In the genomic region with DNA sequence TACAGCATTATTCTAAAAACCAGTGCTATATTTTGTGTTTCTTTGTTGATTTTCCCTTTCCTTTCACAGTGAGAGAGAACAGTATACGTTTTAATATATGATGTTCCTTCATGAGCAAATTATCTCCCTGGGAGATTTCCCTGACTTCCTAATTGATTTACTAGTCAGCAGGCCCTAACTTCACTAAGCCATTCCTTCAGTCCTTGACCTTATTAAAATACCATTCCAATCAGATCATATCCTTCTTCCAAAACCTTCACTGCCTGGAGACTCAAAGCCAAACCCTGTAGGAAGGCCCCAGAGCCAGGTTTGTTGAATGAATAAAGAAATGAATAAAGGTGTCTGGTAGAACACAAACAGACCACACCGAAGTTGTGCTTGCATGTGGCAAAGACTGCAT, we compare ENCODE assay signal across 28 cellular contexts. TPM values are rescaled to one million over a fixed set of nuclear protein-coding genes. Genes with fewer than 3 reads are reported as not detected.
DNase-seq lines count a peak whose midpoint lies in the region; ATAC-seq and TF ChIP-seq lines count a peak whose summit lies in the region.
"Had no signal": no experiment of that assay in that cellular context is flagged by ENCODE, and none has a peak within 500 bp of the region (broad histone marks: within the 10 kb centered on the region; RNA-seq: fewer than 3 reads in every experiment).

No MANE protein-coding gene starts in this region.

- in situ Hi-C loops in mammary epithelial cell (cut with MboI; ENCODE audit: low sequenced_read_pairs in 2 of 2), result no loop called here

- intact Hi-C loops in mammary epithelial cell (cut with micrococcal nuclease), result no loop called here
- intact Hi-C loops in MCF 10A (cut with micrococcal nuclease), result no loop called here

- H3K36me3 ChIP-seq in mammary epithelial cell (ENCODE audit: insufficient read depth, low read length), result no peaks in the 10 kb centered on the region
- H3K36me3 ChIP-seq: adrenal gland; BLaER1 treated with 17β-estradiol and CSF1 and Interleukin-3, amounts not matched to agents 10 nM and 100 nM; Peyer's patch; tibial artery had no signal

- no peaks in the 10 kb centered on the region for H3K9me3 ChIP-seq in mammary epithelial cell (replicated peaks; ENCODE audit: insufficient read depth, low read length)
- H3K9me3 ChIP-seq: adrenal gland, body of pancreas, Peyer's patch, tibial artery had no signal

- H3K27me3 ChIP-seq in mammary epithelial cell (ENCODE audit: insufficient read depth, low read length), result no peaks in the 10 kb centered on the region
- H3K27me3 ChIP-seq: adrenal gland, body of pancreas, dorsolateral prefrontal cortex, Peyer's patch, tibial artery had no signal

- H3K27ac Mint-ChIP-seq in MCF 10A (ENCODE audit: low read depth, unreplicated experiment), result no peak overlapping the region
- no peak overlapping the region for H3K27ac Mint-ChIP-seq in activated CD4-positive, alpha-beta memory T cell treated with anti-CD3 and anti-CD28 coated beads, Interleukin-2, amount 10 ng/mL, durations not matched to agents 7 days and 5 days
- H3K27ac Mint-ChIP-seq: activated CD4-positive, alpha-beta T cell treated with anti-CD3 and anti-CD28 coated beads, Interleukin-2, amount 10 ng/mL, durations not matched to agents 7 days and 5 days; natural killer cell had no signal

- ATAC-seq in activated CD4-positive, CD25-positive, alpha-beta regulatory T cell treated with anti-CD3 and anti-CD28 coated beads, Interleukin-2, amount 50 U/mL, for 24 hours, result no peak
- ATAC-seq in HG02759 (IDR thresholded peaks at IDR 0.05; ENCODE audit: unreplicated experiment) (no peak), HG02642 (IDR thresholded peaks at IDR 0.05; ENCODE audit: poor library complexity, unreplicated experiment) (no peak)
- ATAC-seq: activated T-cell treated with anti-CD3 and anti-CD28 coated beads, Interleukin-2, amount 50 U/mL, for 4 hours; body of pancreas; left ventricle myocardium superior; natural killer cell had no signal

- DNase-seq in mammary epithelial cell, result no peak
- no peak for DNase-seq in MCF 10A (ENCODE audit: unreplicated experiment)
- peak; percentile 43 for DNase-seq in HT1080 (ENCODE audit: low read depth)
- peak; percentile 12 to 64 for DNase-seq in foreskin fibroblast
- no peak for DNase-seq in activated CD4-positive, alpha-beta memory T cell treated with anti-CD3 and anti-CD28 coated beads, Interleukin-2, amount 10 ng/mL, durations not matched to agents 7 days and 5 days
- DNase-seq: ACHN; activated CD4-positive, alpha-beta T cell treated with anti-CD3 and anti-CD28 coated beads, Interleukin-2, amount 10 ng/mL, durations not matched to agents 7 days and 5 days; activated T-cell treated with anti-CD3 and anti-CD28 coated beads, Interleukin-2, amount 50 U/mL, for 4 hours; adrenal gland; body of pancreas; cerebellar nuclear complex; COR-L47; DMS79; dorsolateral prefrontal cortex; GOT3; left ventricle myocardium superior; MV-4-11; natural killer cell; NCI-H1436 treated with DMSO at 0.1 percent for 48 hours; NCI-H510A; Peyer's patch; SIG-M5; stimulated activated CD4-positive, alpha-beta T cell treated with anti-CD3 and anti-CD28 coated beads, Interleukin-2, amount 100 ng/mL, for 24 hours; tibial artery had no signal

- POLR2A ChIA-PET in MCF 10A (lab: Yijun Ruan, JAX), result no interaction called here
- POLR2A ChIA-PET in activated CD4-positive, alpha-beta memory T cell treated with anti-CD3 and anti-CD28 coated beads, Interleukin-2, amount 10 ng/mL, durations not matched to agents 7 days and 5 days (lab: Charles Lee), result interaction anchor here (1.5 kb wide), 1 partner anchor 7 kb away, joined by 3 read pairs; no protein-coding TSS in a partner anchor

- no peaks in the 10 kb centered on the region for H3K9me3 Mint-ChIP-seq in MCF 10A (ENCODE audit: unreplicated experiment)
- peaks cover 4% of the 10 kb centered on the region for H3K9me3 Mint-ChIP-seq in activated CD4-positive, alpha-beta memory T cell treated with anti-CD3 and anti-CD28 coated beads, Interleukin-2, amount 10 ng/mL, durations not matched to agents 7 days and 5 days
- H3K9me3 Mint-ChIP-seq: natural killer cell had no signal

- peaks cover 8% of the 10 kb centered on the region for H3K4me1 ChIP-seq in mammary epithelial cell (ENCODE audit: insufficient read depth, low read length)
- H3K4me1 ChIP-seq: body of pancreas, Peyer's patch had no signal

- dilution Hi-C loops in mammary epithelial cell (cut with HindIII; ENCODE audit: low sequenced_read_pairs), result no loop called here

- CTCF ChIA-PET in mammary epithelial cell (lab: Charles Lee; ENCODE audit: low non-redundant PET), result no interaction called here
- CTCF ChIA-PET in MCF 10A (lab: Yijun Ruan, JAX), result no interaction called here
- CTCF ChIA-PET in activated CD4-positive, alpha-beta memory T cell treated with anti-CD3 and anti-CD28 coated beads, Interleukin-2, amount 10 ng/mL, durations not matched to agents 7 days and 5 days (lab: Charles Lee), result no interaction called here

- H3K4me3 ChIP-seq in mammary epithelial cell (replicated peaks in 1 of 3; ENCODE audit: insufficient read depth in 1 of 3, low read depth in 2 of 3, low read length in 3 of 3) (no peak overlapping the region), foreskin fibroblast (ENCODE audit: low read depth in 1 of 2, low read length in 2 of 2) (no peak overlapping the region)
- H3K4me3 ChIP-seq: adrenal gland; BLaER1 treated with 17β-estradiol and CSF1 and Interleukin-3, amounts not matched to agents 10 nM and 100 nM; body of pancreas; dorsolateral prefrontal cortex; Peyer's patch; tibial artery had no signal

- H3K79me2 ChIP-seq in mammary epithelial cell (ENCODE audit: insufficient read depth, low read length), result no peaks in the 10 kb centered on the region

- no peaks in the 10 kb centered on the region for H3K27me3 Mint-ChIP-seq in MCF 10A (ENCODE audit: insufficient read depth, unreplicated experiment)
- no peaks in the 10 kb centered on the region for H3K27me3 Mint-ChIP-seq in activated CD4-positive, alpha-beta memory T cell treated with anti-CD3 and anti-CD28 coated beads, Interleukin-2, amount 10 ng/mL, durations not matched to agents 7 days and 5 days
- H3K27me3 Mint-ChIP-seq: activated CD4-positive, alpha-beta T cell treated with anti-CD3 and anti-CD28 coated beads, Interleukin-2, amount 10 ng/mL, durations not matched to agents 7 days and 5 days had no signal

- BruUV-seq in mammary epithelial cell (replicated peaks; lab: Mats Ljungman, UMichigan), result no TSS peak
- BruUV-seq in MCF 10A (replicated peaks; lab: Mats Ljungman, UMichigan), result no TSS peak

- H2AFZ ChIP-seq in mammary epithelial cell (ENCODE audit: low read depth, low read length), result peak overlapping the region; percentile 8

- TF ChIP-seq CTCF in mammary epithelial cell (conservative IDR thresholded peaks at IDR 0.05 in 1 of 2, IDR thresholded peaks at IDR 0.05 in 1 of 2; ENCODE audit: extremely low read depth in 1 of 2, insufficient read depth in 1 of 2, low read depth in 1 of 2, low read length in 2 of 2), result no peak
- no peak for TF ChIP-seq CTCF in MCF 10A (IDR thresholded peaks at IDR 0.05; ENCODE audit: unreplicated experiment)
- TF ChIP-seq CTCF in foreskin fibroblast (IDR thresholded peaks at IDR 0.05; ENCODE audit: low read depth, low read length), result no peak

- no peak overlapping the region for H3K9ac ChIP-seq in mammary epithelial cell (ENCODE audit: insufficient read depth, low read length)
- H3K9ac ChIP-seq: BLaER1 treated with 17β-estradiol and CSF1 and Interleukin-3, amounts not matched to agents 10 nM and 100 nM had no signal

- 88% methylated on average over 2 of the region's 2 CpGs for WGBS in mammary epithelial cell (ENCODE audit: low coverage, missing lambda C conversion rate)

- no peak overlapping the region for H3K27ac ChIP-seq in mammary epithelial cell (ENCODE audit: insufficient read depth, low read depth, low read length)
- H3K27ac ChIP-seq: BLaER1 treated with 17β-estradiol and CSF1 and Interleukin-3, amounts not matched to agents 10 nM and 100 nM; body of pancreas; dorsolateral prefrontal cortex; Peyer's patch; tibial artery had no signal

- no peak overlapping the region for H3K4me2 ChIP-seq in mammary epithelial cell (ENCODE audit: insufficient read depth, low read depth, low read length)
- H3K4me2 ChIP-seq: BLaER1 treated with 17β-estradiol and CSF1 and Interleukin-3, amounts not matched to agents 10 nM and 100 nM had no signal

- peaks cover 3% of the 10 kb centered on the region for H3K4me1 Mint-ChIP-seq in MCF 10A (ENCODE audit: insufficient read depth, unreplicated experiment)
- H3K4me1 Mint-ChIP-seq in activated CD4-positive, alpha-beta memory T cell treated with anti-CD3 and anti-CD28 coated beads, Interleukin-2, amount 10 ng/mL, durations not matched to agents 7 days and 5 days, result peaks cover 3% of the 10 kb centered on the region

- no peak overlapping the region for H3K4me3 Mint-ChIP-seq in MCF 10A (ENCODE audit: unreplicated experiment)
- H3K4me3 Mint-ChIP-seq in activated CD4-positive, alpha-beta memory T cell treated with anti-CD3 and anti-CD28 coated beads, Interleukin-2, amount 10 ng/mL, durations not matched to agents 7 days and 5 days, result no peak overlapping the region
- H3K4me3 Mint-ChIP-seq: activated CD4-positive, alpha-beta T cell treated with anti-CD3 and anti-CD28 coated beads, Interleukin-2, amount 10 ng/mL, durations not matched to agents 7 days and 5 days; activated T-cell treated with anti-CD3 and anti-CD28 coated beads, Interleukin-2, amount 50 U/mL, for 4 hours; natural killer cell had no signal

- H3K36me3 Mint-ChIP-seq in MCF 10A (ENCODE audit: insufficient read depth, unreplicated experiment), result no peaks in the 10 kb centered on the region
- peaks cover 15% of the 10 kb centered on the region for H3K36me3 Mint-ChIP-seq in activated CD4-positive, alpha-beta memory T cell treated with anti-CD3 and anti-CD28 coated beads, Interleukin-2, amount 10 ng/mL, durations not matched to agents 7 days and 5 days (ENCODE audit: low read depth)
- H3K36me3 Mint-ChIP-seq: natural killer cell had no signal

- no peaks in the 10 kb centered on the region for H4K20me1 ChIP-seq in mammary epithelial cell (ENCODE audit: insufficient read depth, low read length)
- H4K20me1 ChIP-seq: BLaER1 treated with 17β-estradiol and CSF1 and Interleukin-3, amounts not matched to agents 10 nM and 100 nM had no signal

RNA-seq across cellular contexts. Expression of gene ARHGEF3, which starts 43.8 kb away (rescaled TPM):
- 10 to 100 TPM; 17.5 to 43.7 TPM for total RNA-seq in mammary epithelial cell
- 30.8 TPM for polyA plus RNA-seq in mammary epithelial cell
- polyA minus RNA-seq in mammary epithelial cell, result 44.5 TPM
- total RNA-seq in MCF 10A (2022), result 10.6 and 13.1 TPM in 2 replicates
- total RNA-seq in HT1080 (2014; rRNA removed; shearing (Covaris generic)), result 9.0 and 14.6 TPM in 2 replicates
- polyA plus RNA-seq in HT1080 (2015; cell fraction: cytosol; rRNA removed), result 14.0 and 20.4 TPM in 2 replicates
- 17.9 and 23.5 TPM in 2 replicates for polyA plus RNA-seq in HT1080 (2015; cell fraction: nucleus; rRNA removed)
- total RNA-seq in activated CD4-positive, alpha-beta memory T cell treated with anti-CD3 and anti-CD28 coated beads, Interleukin-2, amount 10 ng/mL, durations not matched to agents 7 days and 5 days, result 10 to 100 TPM; 71.3 TPM

Comparison
In these comparisons a context has a peak if more than half of its experiments do, and no peak if none do; other contexts are left out.
1. DNase-seq: peak in HT1080 (single experiment) and foreskin fibroblast (2 of 2); none in mammary epithelial cell (single experiment), MCF 10A (single experiment) and activated CD4-positive, alpha-beta memory T cell treated with anti-CD3 and anti-CD28 coated beads, Interleukin-2, amount 10 ng/mL, durations not matched to agents 7 days and 5 days (single experiment).